ENCODE assay signal across 1 cellular context in the genomic region with DNA sequence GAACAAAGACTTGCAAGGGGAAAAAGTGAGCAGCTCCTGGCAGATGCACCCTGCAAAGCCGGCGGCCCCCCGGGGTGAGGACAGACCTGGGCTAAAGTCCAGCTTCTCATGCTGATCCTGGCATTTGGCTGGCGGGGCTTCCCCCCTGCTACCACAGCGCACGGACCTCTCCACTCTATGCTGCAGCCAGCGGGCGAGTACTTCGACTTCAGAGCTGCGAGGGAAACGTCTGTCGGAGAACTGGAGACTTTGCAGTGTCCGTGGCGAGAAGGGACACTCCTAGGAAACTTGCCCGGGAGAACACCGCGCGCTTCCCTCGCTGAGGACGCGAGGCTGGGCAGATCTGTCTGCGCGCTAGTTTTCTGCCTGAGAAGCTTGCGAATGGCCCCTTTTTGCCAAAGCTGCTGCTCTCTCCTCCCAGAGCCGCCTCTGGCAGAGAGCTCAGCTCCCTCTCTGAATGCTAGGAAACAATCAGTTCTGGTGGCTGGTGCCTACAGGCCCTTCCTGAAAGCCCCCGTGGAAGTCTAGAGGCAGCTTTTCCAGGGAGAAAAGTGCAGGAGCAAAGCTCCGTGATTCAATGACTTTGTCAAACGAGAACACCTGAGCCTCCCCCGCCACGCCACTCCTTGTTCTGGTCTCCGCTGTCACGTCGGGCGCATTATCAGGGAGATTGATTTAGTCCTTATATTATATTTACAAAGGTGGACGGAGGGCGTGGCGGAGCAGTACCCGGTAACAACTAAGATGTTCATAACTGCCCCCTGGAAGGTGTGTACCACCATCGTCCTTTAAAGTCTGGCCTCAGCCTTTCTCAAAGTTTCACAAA.
TF ChIP-seq lines count a peak whose summit lies in the region.

No MANE protein-coding gene starts in this region.

TF ChIP-seq in SK-N-SH, 30 proteins besides CTCF, POLR2A, EP300 and RAD21:
- TF ChIP-seq PBX3 (IDR thresholded peaks at IDR 0.05) (no peak), SMC3 (IDR thresholded peaks at IDR 0.05; ENCODE audit: low read depth, low read length) (no peak)
- TF ChIP-seq, protein P1, sequence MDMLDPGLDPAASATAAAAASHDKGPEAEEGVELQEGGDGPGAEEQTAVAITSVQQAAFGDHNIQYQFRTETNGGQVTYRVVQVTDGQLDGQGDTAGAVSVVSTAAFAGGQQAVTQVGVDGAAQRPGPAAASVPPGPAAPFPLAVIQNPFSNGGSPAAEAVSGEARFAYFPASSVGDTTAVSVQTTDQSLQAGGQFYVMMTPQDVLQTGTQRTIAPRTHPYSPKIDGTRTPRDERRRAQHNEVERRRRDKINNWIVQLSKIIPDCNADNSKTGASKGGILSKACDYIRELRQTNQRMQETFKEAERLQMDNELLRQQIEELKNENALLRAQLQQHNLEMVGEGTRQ (IDR thresholded peaks at IDR 0.05; ENCODE audit: borderline replicate concordance, low read depth, low read length) = no peak
- TF ChIP-seq, protein P2, sequence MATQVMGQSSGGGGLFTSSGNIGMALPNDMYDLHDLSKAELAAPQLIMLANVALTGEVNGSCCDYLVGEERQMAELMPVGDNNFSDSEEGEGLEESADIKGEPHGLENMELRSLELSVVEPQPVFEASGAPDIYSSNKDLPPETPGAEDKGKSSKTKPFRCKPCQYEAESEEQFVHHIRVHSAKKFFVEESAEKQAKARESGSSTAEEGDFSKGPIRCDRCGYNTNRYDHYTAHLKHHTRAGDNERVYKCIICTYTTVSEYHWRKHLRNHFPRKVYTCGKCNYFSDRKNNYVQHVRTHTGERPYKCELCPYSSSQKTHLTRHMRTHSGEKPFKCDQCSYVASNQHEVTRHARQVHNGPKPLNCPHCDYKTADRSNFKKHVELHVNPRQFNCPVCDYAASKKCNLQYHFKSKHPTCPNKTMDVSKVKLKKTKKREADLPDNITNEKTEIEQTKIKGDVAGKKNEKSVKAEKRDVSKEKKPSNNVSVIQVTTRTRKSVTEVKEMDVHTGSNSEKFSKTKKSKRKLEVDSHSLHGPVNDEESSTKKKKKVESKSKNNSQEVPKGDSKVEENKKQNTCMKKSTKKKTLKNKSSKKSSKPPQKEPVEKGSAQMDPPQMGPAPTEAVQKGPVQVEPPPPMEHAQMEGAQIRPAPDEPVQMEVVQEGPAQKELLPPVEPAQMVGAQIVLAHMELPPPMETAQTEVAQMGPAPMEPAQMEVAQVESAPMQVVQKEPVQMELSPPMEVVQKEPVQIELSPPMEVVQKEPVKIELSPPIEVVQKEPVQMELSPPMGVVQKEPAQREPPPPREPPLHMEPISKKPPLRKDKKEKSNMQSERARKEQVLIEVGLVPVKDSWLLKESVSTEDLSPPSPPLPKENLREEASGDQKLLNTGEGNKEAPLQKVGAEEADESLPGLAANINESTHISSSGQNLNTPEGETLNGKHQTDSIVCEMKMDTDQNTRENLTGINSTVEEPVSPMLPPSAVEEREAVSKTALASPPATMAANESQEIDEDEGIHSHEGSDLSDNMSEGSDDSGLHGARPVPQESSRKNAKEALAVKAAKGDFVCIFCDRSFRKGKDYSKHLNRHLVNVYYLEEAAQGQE (IDR thresholded peaks at IDR 0.05; ENCODE audit: low read depth, low read length) = no peak
TF ChIP-seq in SK-N-SH: peak in this region for 0.
